8 cellular contexts compared by ENCODE assay signal in genomic region chr16:84617068-84617630, GRCh38. TPM values are rescaled to one million over a fixed set of nuclear protein-coding genes. Genes with fewer than 3 reads are reported as not detected.
DNase-seq lines count a peak whose midpoint lies in the region; ATAC-seq and TF ChIP-seq lines count a peak whose summit lies in the region.

No MANE protein-coding gene starts in this region.

- peak overlapping the region; percentile 71 to 91 for H3K4me3 ChIP-seq in CD4-positive, alpha-beta memory T cell (ENCODE audit: low read length in 2 of 2)
- H3K4me3 ChIP-seq in HUES64 (ENCODE audit: low read length) (peak overlapping the region; percentile 77), sigmoid colon (peak overlapping the region; percentile 70 to 90 (median 84))

- H3K36me3 ChIP-seq in CD4-positive, alpha-beta memory T cell (ENCODE audit: insufficient read depth, low read length): no peaks in the 10 kb centered on the region
- H3K36me3 ChIP-seq in HUES64 (ENCODE audit: insufficient read depth, low read length) (peaks cover 19% of the 10 kb centered on the region; the same call in 1 of the 2 replicates), sigmoid colon (no peaks in the 10 kb centered on the region)

- CTCF ChIA-PET in CD4-positive, alpha-beta memory T cell (lab: Charles Lee; ENCODE audit: partially characterized antibody): interaction anchor here (1.0 to 15.2 kb wide), 7 partner anchors 9 to 123 kb away, joined by 3 to 358 read pairs (median 6); partner anchors contain the start of gene MEAK7

- H3K27me3 Mint-ChIP-seq in CD4-positive, alpha-beta memory T cell: no peaks in the 10 kb centered on the region
- H3K27me3 Mint-ChIP-seq in activated T-helper 1 cell treated with anti-CD3 and anti-CD28 coated beads, Interleukin-12 subunit alpha, Interleukin-12 subunit beta, Interleukin-2, Interleukin-4 antibody, amounts not matched to agents 30 ng/mL and 10 ng/mL and 1 ng/mL, durations not matched to agents 14 hours and 24 hours and 36 hours (ENCODE audit: insufficient read depth): peaks cover 2% of the 10 kb centered on the region

- H3K9ac ChIP-seq in HUES64 (ENCODE audit: low read depth, low read length): peak overlapping the region; percentile 75

- WGBS in HUES64: 1% methylated on average over 30 of the region's 30 CpGs
- 2 to 3% methylated on average over 30 of the region's 30 CpGs for WGBS in sigmoid colon, 2 donors

- peak overlapping the region; percentile 90 to 97 (median 94) for H3K27ac Mint-ChIP-seq in CD4-positive, alpha-beta memory T cell
- peak overlapping the region; percentile 84 for H3K27ac Mint-ChIP-seq in activated T-helper 1 cell treated with anti-CD3 and anti-CD28 coated beads, Interleukin-12 subunit alpha, Interleukin-12 subunit beta, Interleukin-2, Interleukin-4 antibody, amounts not matched to agents 30 ng/mL and 10 ng/mL and 1 ng/mL, durations not matched to agents 14 hours and 24 hours and 36 hours

- POLR2A ChIA-PET in CD4-positive, alpha-beta memory T cell (lab: Charles Lee; ENCODE audit: partially characterized antibody): interaction anchor here (0.7 to 10.2 kb wide), 14 partner anchors 16 to 501 kb away, joined by 3 to 530 read pairs (median 10); partner anchors contain the start of genes KLHL36, MBTPS1 and MEAK7

- H3K27ac ChIP-seq in CD4-positive, alpha-beta memory T cell (ENCODE audit: low read depth, low read length): peak overlapping the region; percentile 64
- H3K27ac ChIP-seq in HUES64 (ENCODE audit: low read depth, low read length) (no peak overlapping the region), sigmoid colon (peak overlapping the region; percentile 78 to 90 (median 84))

- H3K4me1 ChIP-seq in CD4-positive, alpha-beta memory T cell (ENCODE audit: insufficient read depth, low read length): peaks cover 47% of the 10 kb centered on the region
- H3K4me1 ChIP-seq in HUES64 (ENCODE audit: insufficient read depth, low read length) (peaks cover 25% of the 10 kb centered on the region; the same call in 1 of the 2 replicates), sigmoid colon (peaks cover 0 to 66% (median 51%) of the 10 kb centered on the region in 4 donors)

- no peak for TF ChIP-seq CTCF in GM20000 (IDR thresholded peaks at IDR 0.05; ENCODE audit: extremely low read depth, missing control alignments)
- TF ChIP-seq CTCF in sigmoid colon (IDR thresholded peaks at IDR 0.05): no peak

- H3K4me3 Mint-ChIP-seq in CD4-positive, alpha-beta memory T cell: peak overlapping the region; percentile 95 to 97 (median 96)
- peak overlapping the region; percentile 96 for H3K4me3 Mint-ChIP-seq in activated T-helper 1 cell treated with anti-CD3 and anti-CD28 coated beads, Interleukin-12 subunit alpha, Interleukin-12 subunit beta, Interleukin-2, Interleukin-4 antibody, amounts not matched to agents 30 ng/mL and 10 ng/mL and 1 ng/mL, durations not matched to agents 14 hours and 24 hours and 36 hours

- no peaks in the 10 kb centered on the region for H3K27me3 ChIP-seq in CD4-positive, alpha-beta memory T cell (ENCODE audit: insufficient read depth, low read length)
- H3K27me3 ChIP-seq in HUES64 (ENCODE audit: insufficient read depth, low read length) (peaks cover 7% of the 10 kb centered on the region), sigmoid colon (no peaks in the 10 kb centered on the region)

- no peak for TF ChIP-seq POLR2A in sigmoid colon (IDR thresholded peaks at IDR 0.05)

- peaks cover 38 to 60% (median 50%) of the 10 kb centered on the region in 4 donors for H3K4me1 Mint-ChIP-seq in CD4-positive, alpha-beta memory T cell
- H3K4me1 Mint-ChIP-seq in activated T-helper 1 cell treated with anti-CD3 and anti-CD28 coated beads, Interleukin-12 subunit alpha, Interleukin-12 subunit beta, Interleukin-2, Interleukin-4 antibody, amounts not matched to agents 30 ng/mL and 10 ng/mL and 1 ng/mL, durations not matched to agents 14 hours and 24 hours and 36 hours (ENCODE audit: low read depth): peaks cover 59% of the 10 kb centered on the region

- peak; percentile 51 to 57 (median 53) for DNase-seq in CD4-positive, alpha-beta memory T cell
- peak; percentile 56 for DNase-seq in GM20000 (ENCODE audit: low spot score)
- peak; percentile 37 for DNase-seq in activated T-helper 1 cell treated with anti-CD3 and anti-CD28 coated beads, Interleukin-12 subunit alpha, Interleukin-12 subunit beta, Interleukin-2, Interleukin-4 antibody, amounts not matched to agents 30 ng/mL and 10 ng/mL and 1 ng/mL, durations not matched to agents 14 hours and 24 hours and 36 hours (ENCODE audit: low spot score)
- no peak for DNase-seq in Right ventricle myocardium superior
- DNase-seq in sigmoid colon: peak; percentile 77
- no peak for DNase-seq in DMS79 treated with DMSO at 0.1 percent for 48 hours (lab: John Stamatoyannopoulos, UW)
- no peak for DNase-seq in NCI-H2081 treated with DMSO at 0.1 percent for 48 hours (lab: John Stamatoyannopoulos, UW)

- no peak for TF ChIP-seq EP300 in sigmoid colon (IDR thresholded peaks at IDR 0.05)

- intact Hi-C loops in CD4-positive, alpha-beta memory T cell (cut with micrococcal nuclease): loop anchor here (1.0 to 5.0 kb wide), 2 partner anchors 17 to 35 kb away; no protein-coding TSS in a partner anchor
- intact Hi-C loops in activated T-helper 1 cell treated with anti-CD3 and anti-CD28 coated beads, Interleukin-12 subunit alpha, Interleukin-12 subunit beta, Interleukin-2, Interleukin-4 antibody, amounts not matched to agents 30 ng/mL and 10 ng/mL and 1 ng/mL, durations not matched to agents 14 hours and 24 hours and 36 hours (cut with micrococcal nuclease): loop anchor here (1.0 kb wide), 1 partner anchor 68 kb away; no protein-coding TSS in a partner anchor
- intact Hi-C loops in Right ventricle myocardium superior (cut with DNase I) (no loop called here), sigmoid colon (cut with DNase I) (loop anchor here (5.0 to 10.0 kb wide), 3 partner anchors 90 to 432 kb away; partner anchors contain the start of gene TAF1C)

- H3K9me3 Mint-ChIP-seq in CD4-positive, alpha-beta memory T cell: peaks cover 0 to 1% (median 0%) of the 10 kb centered on the region in 8 donors
- no peaks in the 10 kb centered on the region for H3K9me3 Mint-ChIP-seq in activated T-helper 1 cell treated with anti-CD3 and anti-CD28 coated beads, Interleukin-12 subunit alpha, Interleukin-12 subunit beta, Interleukin-2, Interleukin-4 antibody, amounts not matched to agents 30 ng/mL and 10 ng/mL and 1 ng/mL, durations not matched to agents 14 hours and 24 hours and 36 hours

- peaks cover 19 to 33% of the 10 kb centered on the region in 2 donors for H3K36me3 Mint-ChIP-seq in CD4-positive, alpha-beta memory T cell
- peaks cover 39% of the 10 kb centered on the region for H3K36me3 Mint-ChIP-seq in activated T-helper 1 cell treated with anti-CD3 and anti-CD28 coated beads, Interleukin-12 subunit alpha, Interleukin-12 subunit beta, Interleukin-2, Interleukin-4 antibody, amounts not matched to agents 30 ng/mL and 10 ng/mL and 1 ng/mL, durations not matched to agents 14 hours and 24 hours and 36 hours (ENCODE audit: low read depth)

- no peaks in the 10 kb centered on the region for H3K9me3 ChIP-seq in CD4-positive, alpha-beta memory T cell (ENCODE audit: control insufficient read depth in 1 of 2, low read length in 2 of 2)
- no peaks in the 10 kb centered on the region for H3K9me3 ChIP-seq in HUES64 (ENCODE audit: insufficient read depth, low read depth, low read length)
- H3K9me3 ChIP-seq in sigmoid colon: no peaks in the 10 kb centered on the region

- peak; percentile 7 for ATAC-seq in Right ventricle myocardium superior (ENCODE audit: poor library complexity)

RNA-seq across cellular contexts. Expression of gene COTL1, which starts 0.7 kb away (rescaled TPM):
- total RNA-seq in CD4-positive, alpha-beta memory T cell: 100 to 1,000 TPM; 181 to 186 TPM
- polyA plus RNA-seq in CD4-positive, alpha-beta memory T cell: 100 to 1,000 TPM; 589 to 683 TPM
- polyA plus RNA-seq in HUES64 (2013, experiment 1 of 2): 158 TPM
- 213 TPM for polyA plus RNA-seq in HUES64 (2013, experiment 2 of 2)
- total RNA-seq in activated T-helper 1 cell treated with anti-CD3 and anti-CD28 coated beads, Interleukin-12 subunit alpha, Interleukin-12 subunit beta, Interleukin-2, Interleukin-4 antibody, amounts not matched to agents 30 ng/mL and 10 ng/mL and 1 ng/mL, durations not matched to agents 14 hours and 24 hours and 36 hours: 531 and 535 TPM in 2 replicates
- 14.4 TPM for total RNA-seq in Right ventricle myocardium superior
- 10 to 100 TPM; 34.6 to 48.6 (median 37.8) TPM for total RNA-seq in sigmoid colon
- 100 to 1,000 TPM in 1 of 3 donors, 10 to 100 TPM in 2; 60.1 to 160 (median 96.6) TPM for polyA plus RNA-seq in sigmoid colon

RNA-seq across cellular contexts. Expression of gene KLHL36, which starts 31.2 kb away (rescaled TPM):
- 100 to 1,000 TPM; 131 to 149 TPM for total RNA-seq in CD4-positive, alpha-beta memory T cell
- polyA plus RNA-seq in CD4-positive, alpha-beta memory T cell: 10 to 100 TPM; 28.2 to 43.0 TPM
- polyA plus RNA-seq in HUES64 (2013, experiment 1 of 2): 12.1 TPM
- 15.3 TPM for polyA plus RNA-seq in HUES64 (2013, experiment 2 of 2)
- total RNA-seq in activated T-helper 1 cell treated with anti-CD3 and anti-CD28 coated beads, Interleukin-12 subunit alpha, Interleukin-12 subunit beta, Interleukin-2, Interleukin-4 antibody, amounts not matched to agents 30 ng/mL and 10 ng/mL and 1 ng/mL, durations not matched to agents 14 hours and 24 hours and 36 hours: 39.3 and 42.6 TPM in 2 replicates
- total RNA-seq in Right ventricle myocardium superior (66.1 TPM), sigmoid colon (10 to 100 TPM; 40.0 to 45.9 (median 43.3) TPM)
- 10 to 100 TPM; 14.4 to 30.6 (median 15.0) TPM for polyA plus RNA-seq in sigmoid colon

Comparison
In these comparisons a context has a peak if more than half of its experiments do, and no peak if none do; other contexts are left out.
1. DNase-seq: peak in CD4-positive, alpha-beta memory T cell (5 of 5), GM20000 (single experiment), activated T-helper 1 cell treated with anti-CD3 and anti-CD28 coated beads, Interleukin-12 subunit alpha, Interleukin-12 subunit beta, Interleukin-2, Interleukin-4 antibody, amounts not matched to agents 30 ng/mL and 10 ng/mL and 1 ng/mL, durations not matched to agents 14 hours and 24 hours and 36 hours (single experiment) and sigmoid colon (single experiment); none in Right ventricle myocardium superior (single experiment), DMS79 treated with DMSO at 0.1 percent for 48 hours (single experiment) and NCI-H2081 treated with DMSO at 0.1 percent for 48 hours (single experiment).
2. Peak in every context shown above with its lines, with median percentiles within 50 percentile points of each other: H3K4me3 ChIP-seq.